12 cellular contexts compared by ENCODE assay signal in the genomic region with DNA sequence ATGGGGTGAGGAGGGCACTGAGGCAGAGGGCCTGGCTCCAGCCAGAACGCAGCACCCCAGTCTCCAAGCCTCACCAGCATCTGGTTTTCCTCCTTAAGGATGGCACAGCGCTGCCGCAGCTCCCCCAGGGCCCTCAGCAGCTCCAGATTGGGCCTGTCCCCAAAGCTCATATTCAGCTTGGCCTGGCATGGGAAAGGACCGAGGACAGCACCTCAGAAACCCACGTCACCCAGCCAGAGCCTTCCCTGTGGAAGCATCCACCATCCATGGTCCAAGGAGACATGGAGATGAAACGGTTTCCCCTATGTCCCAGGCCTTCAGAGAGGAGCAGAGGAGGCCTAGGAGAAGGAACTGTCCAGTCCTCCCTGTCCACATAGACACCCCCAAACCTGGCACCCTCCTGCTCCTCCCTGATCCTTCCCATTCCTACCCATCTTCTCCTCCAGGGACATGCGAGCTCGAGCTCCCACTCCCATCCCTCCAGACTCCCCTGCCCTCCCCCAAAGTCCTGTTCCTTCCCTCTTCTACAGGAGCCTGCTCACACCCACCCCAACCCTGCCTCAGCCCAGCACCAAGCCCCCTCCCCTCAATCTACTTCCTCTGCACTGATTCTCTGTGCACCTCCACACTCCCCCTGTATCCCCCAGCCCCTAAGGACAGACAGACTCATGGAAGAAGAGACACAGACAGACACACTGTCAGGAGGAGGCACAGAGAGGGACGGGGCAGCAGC. TPM values are rescaled to one million over a fixed set of nuclear protein-coding genes. Genes with fewer than 3 reads are reported as not detected.
DNase-seq lines count a peak whose midpoint lies in the region; ATAC-seq, FAIRE-seq and TF ChIP-seq lines count a peak whose summit lies in the region.
"Had no signal": no experiment of that assay in that cellular context is flagged by ENCODE, and none has a peak within 500 bp of the region (broad histone marks: within the 10 kb centered on the region; RNA-seq: fewer than 3 reads in every experiment).

No MANE protein-coding gene starts in this region.

- no peaks in the 10 kb centered on the region for H3K27me3 Mint-ChIP-seq in CD4-positive, alpha-beta T cell
- H3K27me3 Mint-ChIP-seq in activated T-helper 1 cell treated with anti-CD3 and anti-CD28 coated beads, Interleukin-12 subunit alpha, Interleukin-12 subunit beta, Interleukin-2, Interleukin-4 antibody, amounts not matched to agents 30 ng/mL and 10 ng/mL and 1 ng/mL, durations not matched to agents 14 hours and 24 hours and 36 hours (ENCODE audit: insufficient read depth): no peaks in the 10 kb centered on the region
- H3K27me3 Mint-ChIP-seq in naive thymus-derived CD4-positive, alpha-beta T cell: peaks cover 0 to 13% (median 0%) of the 10 kb centered on the region in 5 donors

- DNase-seq in CD4-positive, alpha-beta T cell: no peak
- no peak for DNase-seq in GM12891 (ENCODE audit: insufficient read length, low spot score)
- DNase-seq in activated T-helper 1 cell treated with anti-CD3 and anti-CD28 coated beads, Interleukin-12 subunit alpha, Interleukin-12 subunit beta, Interleukin-2, Interleukin-4 antibody, amounts not matched to agents 30 ng/mL and 10 ng/mL and 1 ng/mL, durations not matched to agents 14 hours and 24 hours and 36 hours (ENCODE audit: low spot score): no peak
- no peak for DNase-seq in naive thymus-derived CD4-positive, alpha-beta T cell
- DNase-seq in OCI-M1 (lab: John Stamatoyannopoulos, UW): no peak
- no peak for DNase-seq in effector CD8-positive, alpha-beta T cell (lab: John Stamatoyannopoulos, UW)
- no peak for DNase-seq in esophagus muscularis mucosa (ENCODE audit: extremely low spot score)
- DNase-seq: NCI-H1105 treated with DMSO at 0.1 percent for 48 hours, NCI-H69 had no signal

- no peaks in the 10 kb centered on the region for H3K27me3 ChIP-seq in CD4-positive, alpha-beta T cell (ENCODE audit: control insufficient read depth, insufficient read depth, low read length)
- no peaks in the 10 kb centered on the region for H3K27me3 ChIP-seq in naive thymus-derived CD4-positive, alpha-beta T cell (ENCODE audit: control insufficient read depth in 2 of 2, insufficient read depth in 2 of 2, low read length in 2 of 2)
- peaks cover 0 to 5% (median 0%) of the 10 kb centered on the region in 4 donors for H3K27me3 ChIP-seq in esophagus muscularis mucosa
- H3K27me3 ChIP-seq: breast epithelium had no signal

- no peak for ATAC-seq in CD4-positive, alpha-beta T cell (ENCODE audit: poor library complexity)
- ATAC-seq in naive thymus-derived CD4-positive, alpha-beta T cell: no peak
- ATAC-seq: esophagus mucosa had no signal

- peaks cover 0 to 13% of the 10 kb centered on the region in 2 donors for H3K4me1 ChIP-seq in naive thymus-derived CD4-positive, alpha-beta T cell (ENCODE audit: control insufficient read depth in 2 of 2, insufficient read depth in 2 of 2, low read length in 2 of 2)
- peaks cover 9 to 55% (median 34%) of the 10 kb centered on the region in 4 donors for H3K4me1 ChIP-seq in esophagus muscularis mucosa
- H3K4me1 ChIP-seq: breast epithelium had no signal

- intact Hi-C loops in CD4-positive, alpha-beta T cell (cut with DNase I, micrococcal nuclease): no loop called here
- intact Hi-C loops in activated T-helper 1 cell treated with anti-CD3 and anti-CD28 coated beads, Interleukin-12 subunit alpha, Interleukin-12 subunit beta, Interleukin-2, Interleukin-4 antibody, amounts not matched to agents 30 ng/mL and 10 ng/mL and 1 ng/mL, durations not matched to agents 14 hours and 24 hours and 36 hours (cut with micrococcal nuclease): no loop called here
- intact Hi-C loops in naive thymus-derived CD4-positive, alpha-beta T cell (cut with micrococcal nuclease): no loop called here
- intact Hi-C loops in esophagus muscularis mucosa (cut with DNase I): no loop called here

- whole genome bisulfite sequencing in esophagus muscularis mucosa: 82% methylated on average over 8 of the region's 9 CpGs

- no peaks in the 10 kb centered on the region for H3K9me3 ChIP-seq in CD4-positive, alpha-beta T cell (ENCODE audit: control insufficient read depth, low read length)
- H3K9me3 ChIP-seq in naive thymus-derived CD4-positive, alpha-beta T cell (ENCODE audit: control insufficient read depth in 2 of 3, low read length in 3 of 3): no peaks in the 10 kb centered on the region
- no peaks in the 10 kb centered on the region for H3K9me3 ChIP-seq in esophagus muscularis mucosa
- H3K9me3 ChIP-seq: breast epithelium had no signal

- H3K4me1 Mint-ChIP-seq in CD4-positive, alpha-beta T cell (ENCODE audit: low read depth): peaks cover 46% of the 10 kb centered on the region
- peaks cover 44% of the 10 kb centered on the region for H3K4me1 Mint-ChIP-seq in activated T-helper 1 cell treated with anti-CD3 and anti-CD28 coated beads, Interleukin-12 subunit alpha, Interleukin-12 subunit beta, Interleukin-2, Interleukin-4 antibody, amounts not matched to agents 30 ng/mL and 10 ng/mL and 1 ng/mL, durations not matched to agents 14 hours and 24 hours and 36 hours (ENCODE audit: low read depth)
- H3K4me1 Mint-ChIP-seq in naive thymus-derived CD4-positive, alpha-beta T cell: peaks cover 33 to 54% (median 44%) of the 10 kb centered on the region in 7 donors

- POLR2A ChIA-PET in CD4-positive, alpha-beta T cell (lab: Charles Lee): interaction anchor here (0.7 to 22.3 kb wide), 10 partner anchors 9 to 1242 kb away, joined by 3 to 1359 read pairs (median 7); partner anchors contain the start of genes AKAP1, HSF5, MTMR4 and RNF43
- POLR2A ChIA-PET in naive thymus-derived CD4-positive, alpha-beta T cell (lab: Charles Lee): interaction anchor here (1.2 to 17.0 kb wide), 8 partner anchors 10 to 188 kb away, joined by 3 to 792 read pairs (median 6); partner anchors contain the start of genes MTMR4, RNF43 and SUPT4H1

- H3K36me3 Mint-ChIP-seq in CD4-positive, alpha-beta T cell (ENCODE audit: low read depth): peaks cover 38% of the 10 kb centered on the region
- peaks cover 43% of the 10 kb centered on the region for H3K36me3 Mint-ChIP-seq in activated T-helper 1 cell treated with anti-CD3 and anti-CD28 coated beads, Interleukin-12 subunit alpha, Interleukin-12 subunit beta, Interleukin-2, Interleukin-4 antibody, amounts not matched to agents 30 ng/mL and 10 ng/mL and 1 ng/mL, durations not matched to agents 14 hours and 24 hours and 36 hours (ENCODE audit: low read depth)
- peaks cover 10 to 37% (median 14%) of the 10 kb centered on the region in 5 donors for H3K36me3 Mint-ChIP-seq in naive thymus-derived CD4-positive, alpha-beta T cell

- H3K4me3 Mint-ChIP-seq in CD4-positive, alpha-beta T cell: peak overlapping the region; percentile 75
- peak overlapping the region; percentile 62 for H3K4me3 Mint-ChIP-seq in activated T-helper 1 cell treated with anti-CD3 and anti-CD28 coated beads, Interleukin-12 subunit alpha, Interleukin-12 subunit beta, Interleukin-2, Interleukin-4 antibody, amounts not matched to agents 30 ng/mL and 10 ng/mL and 1 ng/mL, durations not matched to agents 14 hours and 24 hours and 36 hours
- H3K4me3 Mint-ChIP-seq in naive thymus-derived CD4-positive, alpha-beta T cell: peak overlapping the region; percentile 60 to 100 (median 86)

- peak overlapping the region; percentile 80 for H3K27ac Mint-ChIP-seq in CD4-positive, alpha-beta T cell
- H3K27ac Mint-ChIP-seq in activated T-helper 1 cell treated with anti-CD3 and anti-CD28 coated beads, Interleukin-12 subunit alpha, Interleukin-12 subunit beta, Interleukin-2, Interleukin-4 antibody, amounts not matched to agents 30 ng/mL and 10 ng/mL and 1 ng/mL, durations not matched to agents 14 hours and 24 hours and 36 hours: peak overlapping the region; percentile 75
- peak overlapping the region in 8 of 9 donors; percentile 28 to 98 (median 79) for H3K27ac Mint-ChIP-seq in naive thymus-derived CD4-positive, alpha-beta T cell

- FAIRE-seq in GM12891 (lab: Jason Lieb, UNC): no peak

- CTCF ChIA-PET in CD4-positive, alpha-beta T cell (lab: Charles Lee): interaction anchor here (1.3 to 4.9 kb wide), 5 partner anchors 9 to 91 kb away, joined by 4 to 54 read pairs (median 9); partner anchors contain the start of gene RNF43
- CTCF ChIA-PET in naive thymus-derived CD4-positive, alpha-beta T cell (lab: Charles Lee): interaction anchor here (0.9 to 3.5 kb wide), 8 partner anchors 9 to 26 kb away, joined by 3 to 37 read pairs (median 10); partner anchors contain the start of gene SUPT4H1

- H3K4me3 ChIP-seq in naive thymus-derived CD4-positive, alpha-beta T cell (ENCODE audit: low read length): no peak overlapping the region
- H3K4me3 ChIP-seq in esophagus muscularis mucosa: no peak overlapping the region
- H3K4me3 ChIP-seq: breast epithelium, smooth muscle cell had no signal

- H3K36me3 ChIP-seq in naive thymus-derived CD4-positive, alpha-beta T cell (ENCODE audit: control insufficient read depth in 2 of 3, insufficient read depth in 3 of 3, low read length in 3 of 3): peaks cover 12 to 15% (median 14%) of the 10 kb centered on the region in 3 experiments
- peaks cover 0 to 11% (median 0%) of the 10 kb centered on the region in 4 donors for H3K36me3 ChIP-seq in esophagus muscularis mucosa
- H3K36me3 ChIP-seq: breast epithelium had no signal

- TF ChIP-seq POLR2A in GM12891 (IDR thresholded peaks at IDR 0.05; ENCODE audit: low read depth, low read length) (peak; percentile 4; the same call in 1 of the 2 replicates), esophagus muscularis mucosa (IDR thresholded peaks at IDR 0.05; ENCODE audit: low read depth) (no peak)

- TF ChIP-seq EP300 in esophagus muscularis mucosa (IDR thresholded peaks at IDR 0.05): no peak

- H3K9me3 Mint-ChIP-seq in CD4-positive, alpha-beta T cell: no peaks in the 10 kb centered on the region
- H3K9me3 Mint-ChIP-seq in activated T-helper 1 cell treated with anti-CD3 and anti-CD28 coated beads, Interleukin-12 subunit alpha, Interleukin-12 subunit beta, Interleukin-2, Interleukin-4 antibody, amounts not matched to agents 30 ng/mL and 10 ng/mL and 1 ng/mL, durations not matched to agents 14 hours and 24 hours and 36 hours: no peaks in the 10 kb centered on the region
- H3K9me3 Mint-ChIP-seq in naive thymus-derived CD4-positive, alpha-beta T cell: no peaks in the 10 kb centered on the region

- H3K27ac ChIP-seq in CD4-positive, alpha-beta T cell (ENCODE audit: low read depth, low read length): no peak overlapping the region
- H3K27ac ChIP-seq in naive thymus-derived CD4-positive, alpha-beta T cell (ENCODE audit: low read depth, low read length): no peak overlapping the region
- H3K27ac ChIP-seq in esophagus muscularis mucosa (replicated peaks in 1 of 4): no peak overlapping the region
- H3K27ac ChIP-seq: breast epithelium had no signal

- no peak for TF ChIP-seq CTCF in CD4-positive, alpha-beta T cell (IDR thresholded peaks at IDR 0.05)
- TF ChIP-seq CTCF in esophagus muscularis mucosa (IDR thresholded peaks at IDR 0.05): no peak

RNA-seq across cellular contexts. Expression of gene TSPOAP1, which starts 1.8 kb away (rescaled TPM):
- total RNA-seq in CD4-positive, alpha-beta T cell: 10 to 100 TPM; 17.8 to 19.5 TPM
- 11.0 TPM for polyA plus RNA-seq in GM12891 (2012; ENCODE audit: low read depth, missing spikeins)
- 31.4 and 35.1 TPM in 2 replicates for total RNA-seq in activated T-helper 1 cell treated with anti-CD3 and anti-CD28 coated beads, Interleukin-12 subunit alpha, Interleukin-12 subunit beta, Interleukin-2, Interleukin-4 antibody, amounts not matched to agents 30 ng/mL and 10 ng/mL and 1 ng/mL, durations not matched to agents 14 hours and 24 hours and 36 hours
- 10 to 100 TPM; 11.2 to 62.5 (median 20.5) TPM for total RNA-seq in naive thymus-derived CD4-positive, alpha-beta T cell
- polyA plus RNA-seq in naive thymus-derived CD4-positive, alpha-beta T cell: 1 to 10 TPM in 1 of 2 donors, under 1 TPM in 1; 0.20 to 1.5 TPM
- total RNA-seq in esophagus muscularis mucosa: 10 to 100 TPM in 3 of 4 donors, 1 to 10 TPM in 1; 10.0 to 19.0 (median 16.0) TPM

RNA-seq across cellular contexts. Expression of gene SUPT4H1, which starts 25.2 kb away (rescaled TPM):
- total RNA-seq in CD4-positive, alpha-beta T cell: 10 to 100 TPM; 46.5 to 47.0 TPM
- 122 TPM for polyA plus RNA-seq in GM12891 (2012; ENCODE audit: low read depth, missing spikeins)
- 138 and 142 TPM in 2 replicates for total RNA-seq in activated T-helper 1 cell treated with anti-CD3 and anti-CD28 coated beads, Interleukin-12 subunit alpha, Interleukin-12 subunit beta, Interleukin-2, Interleukin-4 antibody, amounts not matched to agents 30 ng/mL and 10 ng/mL and 1 ng/mL, durations not matched to agents 14 hours and 24 hours and 36 hours
- total RNA-seq in naive thymus-derived CD4-positive, alpha-beta T cell: 10 to 100 TPM; 36.0 to 75.6 (median 62.3) TPM
- 10 to 100 TPM; 69.4 to 91.7 TPM for polyA plus RNA-seq in naive thymus-derived CD4-positive, alpha-beta T cell
- total RNA-seq in esophagus muscularis mucosa: 10 to 100 TPM; 35.3 to 59.6 (median 47.0) TPM

RNA-seq across cellular contexts. Expression of gene MPO, which starts 46.0 kb away (rescaled TPM):
- under 1 TPM in 1 of 2 experiments, not detected in 1; 0.77 TPM for total RNA-seq in CD4-positive, alpha-beta T cell
- 0.15 TPM for polyA plus RNA-seq in GM12891 (2012; ENCODE audit: low read depth, missing spikeins)
- total RNA-seq in activated T-helper 1 cell treated with anti-CD3 and anti-CD28 coated beads, Interleukin-12 subunit alpha, Interleukin-12 subunit beta, Interleukin-2, Interleukin-4 antibody, amounts not matched to agents 30 ng/mL and 10 ng/mL and 1 ng/mL, durations not matched to agents 14 hours and 24 hours and 36 hours: not detected in 2 replicates
- 1 to 10 TPM in 1 of 5 experiments, under 1 TPM in 1, not detected in 3; 0.32 to 7.3 TPM for total RNA-seq in naive thymus-derived CD4-positive, alpha-beta T cell
- not detected for polyA plus RNA-seq in naive thymus-derived CD4-positive, alpha-beta T cell
- total RNA-seq in esophagus muscularis mucosa: under 1 TPM in 2 of 4 donors, not detected in 2; 0.23 to 0.66 TPM
- total RNA-seq: esophagus mucosa, smooth muscle cell had no signal
